ENCODE assay signal across 15 cellular contexts in genomic region chr3:12979947-12980487, GRCh38.
DNase-seq lines count a peak whose midpoint lies in the region; ATAC-seq and TF ChIP-seq lines count a peak whose summit lies in the region.
"Had no signal": no experiment of that assay in that cellular context is flagged by ENCODE, and none has a peak within 500 bp of the region (broad histone marks: within the 10 kb centered on the region; RNA-seq: fewer than 3 reads in every experiment).

No MANE protein-coding gene starts in this region.

- no peaks in the 10 kb centered on the region for H4K20me1 ChIP-seq in GM23338 (replicated peaks; ENCODE audit: insufficient read depth)

- H3K4me1 ChIP-seq in left ventricle myocardium inferior (peaks cover 37% of the 10 kb centered on the region), GM23338 (ENCODE audit: insufficient read depth) (peaks cover 29% of the 10 kb centered on the region), Peyer's patch (peaks cover 0 to 7% (median 0%) of the 10 kb centered on the region in 4 donors)
- H3K4me1 ChIP-seq: A549 had no signal

- peak; percentile 55 for DNase-seq in cardiac septum (ENCODE audit: low spot score)
- no peak for DNase-seq in left ventricle myocardium inferior
- no peak for DNase-seq in GM23338 (ENCODE audit: low spot score)
- no peak for DNase-seq in left lobe of liver (ENCODE audit: low spot score)
- no peak for DNase-seq in Peyer's patch
- no peak for DNase-seq in SW480 (ENCODE audit: low spot score)
- DNase-seq: C1 segment of cervical spinal cord; CD4-positive, alpha-beta memory T cell; COR-L47; GM23248; H7; IMR-90; KG1 had no signal

- TF ChIP-seq POLR2A in Peyer's patch (IDR thresholded peaks at IDR 0.05), result no peak

- H3K4me1 Mint-ChIP-seq in GM23338, result peaks cover 53% of the 10 kb centered on the region

- no peak overlapping the region for H2AFZ ChIP-seq in GM23338
- H2AFZ ChIP-seq: GM23248 had no signal

- H3K9me3 ChIP-seq in left ventricle myocardium inferior (replicated peaks) (no peaks in the 10 kb centered on the region), Peyer's patch (no peaks in the 10 kb centered on the region)
- H3K9me3 ChIP-seq: A549 had no signal

- no peaks in the 10 kb centered on the region for H3K36me3 Mint-ChIP-seq in GM23338 (ENCODE audit: low read depth)

- peaks cover 4% of the 10 kb centered on the region for H3K27me3 Mint-ChIP-seq in GM23338 (ENCODE audit: insufficient read depth, low read depth, poor library complexity)
- H3K27me3 Mint-ChIP-seq: CD4-positive, alpha-beta memory T cell had no signal

- no peak overlapping the region for H3K4me3 Mint-ChIP-seq in GM23338
- H3K4me3 Mint-ChIP-seq: CD4-positive, alpha-beta memory T cell had no signal

- intact Hi-C loops in cardiac septum (cut with DNase I), result loop anchor here (5.0 kb wide), 1 partner anchor 88 kb away; no protein-coding TSS in a partner anchor
- intact Hi-C loops in left ventricle myocardium inferior (cut with micrococcal nuclease), result loop anchor here (10.0 kb wide), 1 partner anchor 85 kb away; no protein-coding TSS in a partner anchor

- H3K4me3 ChIP-seq in left ventricle myocardium inferior, result no peak overlapping the region
- no peak overlapping the region for H3K4me3 ChIP-seq in GM23338
- H3K4me3 ChIP-seq in Peyer's patch, result no peak overlapping the region
- H3K4me3 ChIP-seq: A549, GM23248 had no signal

- H3K27ac ChIP-seq in left ventricle myocardium inferior (replicated peaks) (no peak overlapping the region), GM23338 (ENCODE audit: low read depth) (no peak overlapping the region), Peyer's patch (no peak overlapping the region)
- H3K27ac ChIP-seq: A549, GM23248 had no signal

- H3K27ac Mint-ChIP-seq in GM23338, result peak overlapping the region; percentile 35; the same call in 1 of the 2 replicates

- H3F3A ChIP-seq in GM23338 (replicated peaks; ENCODE audit: low read depth), result no peaks in the 10 kb centered on the region

- H3K36me3 ChIP-seq in left ventricle myocardium inferior (no peaks in the 10 kb centered on the region), GM23338 (ENCODE audit: insufficient read depth) (no peaks in the 10 kb centered on the region), Peyer's patch (no peaks in the 10 kb centered on the region)

- H3K9me3 Mint-ChIP-seq in GM23338, result no peaks in the 10 kb centered on the region
- H3K9me3 Mint-ChIP-seq: CD4-positive, alpha-beta memory T cell had no signal

- H3K27me3 ChIP-seq in left ventricle myocardium inferior (ENCODE audit: low read depth) (no peaks in the 10 kb centered on the region), GM23338 (ENCODE audit: insufficient read depth) (no peaks in the 10 kb centered on the region), Peyer's patch (no peaks in the 10 kb centered on the region)

- no peaks in the 10 kb centered on the region for H3K9me2 ChIP-seq in GM23338 (ENCODE audit: insufficient read depth)

- H3K4me2 ChIP-seq in GM23338, result no peak overlapping the region
- H3K4me2 ChIP-seq: A549 had no signal

- H3K79me2 ChIP-seq in GM23338 (replicated peaks; ENCODE audit: insufficient read depth), result no peaks in the 10 kb centered on the region

- no peak for TF ChIP-seq CTCF in left ventricle myocardium inferior (IDR thresholded peaks at IDR 0.05; ENCODE audit: borderline replicate concordance)
- TF ChIP-seq CTCF in GM23338 (conservative IDR thresholded peaks at IDR 0.05; ENCODE audit: low read depth in 2 of 2), result no peak
- no peak for TF ChIP-seq CTCF in Peyer's patch (IDR thresholded peaks at IDR 0.05)

- ATAC-seq in GM23338 (no peak), left lobe of liver (peak; percentile 12), GM21526 (IDR thresholded peaks at IDR 0.05; ENCODE audit: low FRiP score, unreplicated experiment) (no peak)
- ATAC-seq: A549 had no signal

TF ChIP-seq in GM23338, 12 proteins besides CTCF, POLR2A, EP300 and RAD21:
- TF ChIP-seq ETS1 (IDR thresholded peaks at IDR 0.05), result no peak
